Comparison of ENCODE assay signal across 36 cellular contexts in the genomic region with DNA sequence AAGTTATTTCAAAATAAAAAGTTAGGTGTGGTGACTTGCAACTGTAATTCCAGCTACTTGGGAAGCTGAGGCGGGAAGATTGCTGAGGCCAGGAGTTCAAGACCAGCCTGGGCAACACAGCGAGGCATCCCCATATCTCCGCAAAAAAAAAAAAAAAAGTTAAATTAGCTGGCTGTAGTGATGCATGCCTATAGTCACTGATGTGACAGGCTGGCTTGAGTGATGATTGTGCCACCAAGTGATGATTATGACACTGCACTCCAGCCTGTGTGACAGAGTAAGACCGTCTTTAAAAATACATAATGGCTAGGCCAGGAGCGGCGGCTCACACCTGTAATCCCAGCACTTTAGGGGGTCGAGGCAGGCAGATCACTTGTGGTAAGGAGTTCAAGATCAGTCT. TPM values are rescaled to one million over a fixed set of nuclear protein-coding genes. Genes with fewer than 3 reads are reported as not detected.
"Had no signal": no experiment of that assay in that cellular context is flagged by ENCODE, and none has a peak within 500 bp of the region (broad histone marks: within the 10 kb centered on the region; RNA-seq: fewer than 3 reads in every experiment).

No MANE protein-coding gene starts in this region.

- H3K4me1 ChIP-seq: left lung, lower lobe of right lung, right atrium auricular region, right lobe of liver, tibial nerve, uterus had no signal

- H3K36me3 Mint-ChIP-seq: natural killer cell had no signal

- H3K27me3 ChIP-seq: left lung, ovary, right atrium auricular region, right lobe of liver, tibial nerve, uterus had no signal

- H3K9me3 ChIP-seq: left lung, lower lobe of right lung, ovary, right atrium auricular region, right lobe of liver, tibial nerve, uterus had no signal

- FAIRE-seq: islet of Langerhans, kidney had no signal

- ATAC-seq: left lung; lower lobe of right lung; right lobe of liver; stimulated activated memory B cell treated with anti-CD40 and anti-IgM and Interleukin-4, amounts not matched to agents 10 μg/mL and 1 μg/mL and 100 μg/mL, for 72 hours had no signal

- H3K9me3 Mint-ChIP-seq: immature natural killer cell; mesothelial cell of epicardium; naive B cell; natural killer cell; stimulated activated memory B cell treated with anti-CD40 and anti-IgM and Interleukin-4, amounts not matched to agents 10 μg/mL and 1 μg/mL and 100 μg/mL, for 72 hours; stimulated activated naive CD8-positive, alpha-beta T cell treated with anti-CD3 and anti-CD28 coated beads, Interleukin-15, amount 100 ng/mL, for 72 hours; type B pancreatic cell had no signal

- H3K27ac ChIP-seq: left lung, lower lobe of right lung, ovary, right atrium auricular region, right lobe of liver, tibial nerve, uterus had no signal

- H3K36me3 ChIP-seq: ovary, uterus had no signal

- H3K4me3 ChIP-seq: left lung, lower lobe of right lung, ovary, right atrium auricular region, right lobe of liver, smooth muscle cell, tibial nerve, uterus had no signal

- H3K4me3 Mint-ChIP-seq: mesothelial cell of epicardium; naive B cell; natural killer cell; stimulated activated memory B cell treated with anti-CD40 and anti-IgM and Interleukin-4, amounts not matched to agents 10 μg/mL and 1 μg/mL and 100 μg/mL, for 72 hours; stimulated activated naive CD8-positive, alpha-beta T cell treated with anti-CD3 and anti-CD28 coated beads, Interleukin-15, amount 100 ng/mL, for 72 hours; type B pancreatic cell had no signal

- H3K27ac Mint-ChIP-seq: mesothelial cell of epicardium; progenitor cell of endocrine pancreas; stimulated activated memory B cell treated with anti-CD40 and anti-IgM and Interleukin-4, amounts not matched to agents 10 μg/mL and 1 μg/mL and 100 μg/mL, for 72 hours; type B pancreatic cell had no signal

- DNase-seq: immature natural killer cell; left colon; lower lobe of right lung; mammary epithelial cell; mesendoderm; naive B cell; natural killer cell; ovary; right lobe of liver; stimulated activated CD4-positive, alpha-beta T cell treated with anti-CD3 and anti-CD28 coated beads, Interleukin-1b, Interleukin-23, amount 100 ng/mL, for 48 hours; stimulated activated CD4-positive, alpha-beta T cell treated with anti-CD3 and anti-CD28 coated beads, Interleukin-2, amount 100 ng/mL, for 48 hours; stimulated activated CD4-positive, alpha-beta T cell treated with anti-CD3 and anti-CD28 coated beads, Interleukin-4, amount 100 ng/mL, for 4 hours; stimulated activated CD8-positive, alpha-beta memory T cell treated with anti-CD3 and anti-CD28 coated beads, Interleukin-4, amount 100 ng/mL, for 48 hours; stimulated activated naive CD4-positive, alpha-beta T cell treated with Interleukin-2 at 50 U/mL for 16 hours; stimulated activated naive CD8-positive, alpha-beta T cell treated with anti-CD3 and anti-CD28 coated beads, Interleukin-15, amount 100 ng/mL, for 72 hours; substantia nigra; uterus had no signal

- H3K4me1 Mint-ChIP-seq: mesothelial cell of epicardium; naive B cell; stimulated activated memory B cell treated with anti-CD40 and anti-IgM and Interleukin-4, amounts not matched to agents 10 μg/mL and 1 μg/mL and 100 μg/mL, for 72 hours had no signal

- H3K27me3 Mint-ChIP-seq: naive B cell; progenitor cell of endocrine pancreas; stimulated activated memory B cell treated with anti-CD40 and anti-IgM and Interleukin-4, amounts not matched to agents 10 μg/mL and 1 μg/mL and 100 μg/mL, for 72 hours; stimulated activated naive CD8-positive, alpha-beta T cell treated with anti-CD3 and anti-CD28 coated beads, Interleukin-15, amount 100 ng/mL, for 72 hours; type B pancreatic cell had no signal

- H3K4me2 ChIP-seq: smooth muscle cell had no signal

RNA-seq across cellular contexts. Expression of gene CCDC74B, which starts 25.0 kb away (rescaled TPM):
- total RNA-seq: skeletal muscle tissue had no signal

RNA-seq across cellular contexts. Expression of gene TUBA3E, which starts 28.3 kb away (rescaled TPM):
- total RNA-seq: kidney, left colon, left lung, liver, lower lobe of right lung, mammary epithelial cell, mesothelial cell of epicardium, mononuclear cell, natural killer cell, omental fat pad, progenitor cell of endocrine pancreas, pulmonary artery endothelial cell, renal cortical epithelial cell, right lobe of liver, skeletal muscle tissue, smooth muscle cell, temporal lobe, tibial nerve, ureter had no signal
- polyA plus RNA-seq: immature natural killer cell, mammary epithelial cell, neural cell, smooth muscle cell had no signal

RNA-seq across cellular contexts. Expression of gene POTEF, which starts 40.9 kb away (rescaled TPM):
- total RNA-seq: kidney, left colon, left lung, liver, lower lobe of right lung, mononuclear cell, natural killer cell, renal cortical epithelial cell, right lobe of liver, skeletal muscle tissue, temporal lobe, tibial nerve, ureter had no signal
- polyA plus RNA-seq: immature natural killer cell, liver, mammary epithelial cell had no signal
